8 cellular contexts compared by ENCODE assay signal in genomic region chr4:145177906-145178538, GRCh38. TPM values are rescaled to one million over a fixed set of nuclear protein-coding genes. Genes with fewer than 3 reads are reported as not detected.
DNase-seq lines count a peak whose midpoint lies in the region; ATAC-seq lines count a peak whose summit lies in the region.

No MANE protein-coding gene starts in this region.

- H3K4me3 Mint-ChIP-seq in activated T-cell treated with anti-CD3 and anti-CD28 coated beads, Interleukin-2, amount 50 U/mL, for 24 hours, result peak overlapping the region; percentile 89
- H3K4me3 Mint-ChIP-seq in naive thymus-derived CD8-positive, alpha-beta T cell, result peak overlapping the region; percentile 83 to 96 (median 92)

- no peaks in the 10 kb centered on the region for H3K9me3 Mint-ChIP-seq in activated T-cell treated with anti-CD3 and anti-CD28 coated beads, Interleukin-2, amount 50 U/mL, for 24 hours
- H3K9me3 Mint-ChIP-seq in naive thymus-derived CD8-positive, alpha-beta T cell, result no peaks in the 10 kb centered on the region

- POLR2A ChIA-PET in naive thymus-derived CD8-positive, alpha-beta T cell (lab: Charles Lee), result interaction anchor here (0.8 to 4.0 kb wide), 6 partner anchors 8 to 759 kb away, joined by 3 to 23 read pairs (median 5); partner anchors contain the start of genes ABCE1, ANAPC10 and MMAA

- no peaks in the 10 kb centered on the region for H3K27me3 Mint-ChIP-seq in activated T-cell treated with anti-CD3 and anti-CD28 coated beads, Interleukin-2, amount 50 U/mL, for 24 hours
- H3K27me3 Mint-ChIP-seq in naive thymus-derived CD8-positive, alpha-beta T cell, result peaks cover 0 to 2% (median 0%) of the 10 kb centered on the region in 5 donors

- no peaks in the 10 kb centered on the region for H3K27me3 ChIP-seq in effector memory CD4-positive, alpha-beta T cell (replicated peaks; ENCODE audit: control insufficient read depth, insufficient read depth, low read length, poor library complexity, severe bottlenecking)

- H3K4me1 ChIP-seq in effector memory CD4-positive, alpha-beta T cell (ENCODE audit: control insufficient read depth, insufficient read depth, low read length, poor library complexity, severe bottlenecking), result peaks cover 19% of the 10 kb centered on the region

- H3K36me3 ChIP-seq in effector memory CD4-positive, alpha-beta T cell (ENCODE audit: control insufficient read depth, insufficient read depth, low read length), result peaks cover 10% of the 10 kb centered on the region

- no peaks in the 10 kb centered on the region for H3K9me3 ChIP-seq in effector memory CD4-positive, alpha-beta T cell (ENCODE audit: control insufficient read depth, low read length)

- peak overlapping the region; percentile 97 for H3K27ac Mint-ChIP-seq in activated T-cell treated with anti-CD3 and anti-CD28 coated beads, Interleukin-2, amount 50 U/mL, for 24 hours
- peak overlapping the region; percentile 75 to 98 (median 96) for H3K27ac Mint-ChIP-seq in naive thymus-derived CD8-positive, alpha-beta T cell

- peaks cover 58% of the 10 kb centered on the region for H3K36me3 Mint-ChIP-seq in activated T-cell treated with anti-CD3 and anti-CD28 coated beads, Interleukin-2, amount 50 U/mL, for 24 hours (ENCODE audit: low read depth)
- peaks cover 0 to 18% (median 12%) of the 10 kb centered on the region in 3 donors for H3K36me3 Mint-ChIP-seq in naive thymus-derived CD8-positive, alpha-beta T cell

- no peak for DNase-seq in activated T-cell treated with anti-CD3 and anti-CD28 coated beads, Interleukin-2, amount 50 U/mL, for 24 hours
- DNase-seq in activated T-cell treated with anti-CD3 and anti-CD28 coated beads for 4 hours (no peak), SIG-M5 (lab: John Stamatoyannopoulos, UW) (peak; percentile 29)
- no peak for DNase-seq in effector memory CD4-positive, alpha-beta T cell
- DNase-seq in naive thymus-derived CD8-positive, alpha-beta T cell, result peak in 1 of 10 donors; percentile 0
- DNase-seq in stimulated activated CD4-positive, alpha-beta T cell treated with anti-CD3 and anti-CD28 coated beads, Interleukin-4, amount 100 ng/mL, for 24 hours, result no peak

- H3K4me3 ChIP-seq in effector memory CD4-positive, alpha-beta T cell (ENCODE audit: insufficient read depth, low read depth, low read length, poor library complexity, severe bottlenecking), result peak overlapping the region; percentile 70

- H3K4me1 Mint-ChIP-seq in activated T-cell treated with anti-CD3 and anti-CD28 coated beads, Interleukin-2, amount 50 U/mL, for 24 hours (ENCODE audit: low read depth), result peaks cover 50% of the 10 kb centered on the region
- peaks cover 29 to 66% (median 51%) of the 10 kb centered on the region in 4 donors for H3K4me1 Mint-ChIP-seq in naive thymus-derived CD8-positive, alpha-beta T cell

- peak overlapping the region; percentile 92 for H3K27ac ChIP-seq in effector memory CD4-positive, alpha-beta T cell (ENCODE audit: insufficient read depth, low read length, poor library complexity, severe bottlenecking)

- no peak for ATAC-seq in naive thymus-derived CD8-positive, alpha-beta T cell
- ATAC-seq in GM19328 (IDR thresholded peaks at IDR 0.05; ENCODE audit: unreplicated experiment), result no peak
- ATAC-seq in GM21360 (IDR thresholded peaks at IDR 0.05; ENCODE audit: unreplicated experiment), result no peak

RNA-seq across cellular contexts. Expression of gene OTUD4, which starts 2.4 kb away (rescaled TPM):
- total RNA-seq in naive thymus-derived CD8-positive, alpha-beta T cell, result 10 to 100 TPM; 56.7 to 61.8 TPM
- 10 to 100 TPM; 14.7 to 17.9 (median 14.9) TPM for polyA plus RNA-seq in naive thymus-derived CD8-positive, alpha-beta T cell
